18 cellular contexts compared by ENCODE assay signal in genomic region chr16:74973304-74973703, GRCh38. TPM values are rescaled to one million over a fixed set of nuclear protein-coding genes. Genes with fewer than 3 reads are reported as not detected.
DNase-seq lines count a peak whose midpoint lies in the region; ATAC-seq and TF ChIP-seq lines count a peak whose summit lies in the region.
"Had no signal": no experiment of that assay in that cellular context is flagged by ENCODE, and none has a peak within 500 bp of the region (broad histone marks: within the 10 kb centered on the region; RNA-seq: fewer than 3 reads in every experiment).

No MANE protein-coding gene starts in this region.

- H3K27ac ChIP-seq in HEK293 (ENCODE audit: extremely low read depth, low read depth, low read length) (no peak overlapping the region), spleen (no peak overlapping the region)

- H3K27me3 Mint-ChIP-seq in WTC11 (ENCODE audit: low read depth) = no peaks in the 10 kb centered on the region
- H3K27me3 Mint-ChIP-seq: CD4-positive, alpha-beta memory T cell had no signal

- POLR2A ChIA-PET in HEK293 (lab: Yijun Ruan, JAX) (no interaction called here), WTC11 (lab: Charles Lee) (no interaction called here), GM10248 (lab: Yijun Ruan, JAX) (no interaction called here)

- no peaks in the 10 kb centered on the region for H3K27me3 ChIP-seq in spleen (replicated peaks in 1 of 7)

- TF ChIP-seq POLR2A in spleen (IDR thresholded peaks at IDR 0.05) = no peak

- no peaks in the 10 kb centered on the region for H3K4me1 ChIP-seq in HEK293 (ENCODE audit: control insufficient read depth, insufficient read depth, low read length)
- no peaks in the 10 kb centered on the region for H3K4me1 ChIP-seq in spleen

- H3K27ac Mint-ChIP-seq in WTC11 = no peak overlapping the region
- H3K27ac Mint-ChIP-seq: CD4-positive, alpha-beta memory T cell; HFFc6 had no signal

- no peak for TF ChIP-seq CTCF in HEK293 (tag by site-specific recombination; IDR thresholded peaks at IDR 0.05)
- no peak for TF ChIP-seq CTCF in WTC11 (IDR thresholded peaks at IDR 0.05)
- peak; percentile 2 for TF ChIP-seq CTCF in choroid plexus epithelial cell (conservative IDR thresholded peaks at IDR 0.05; ENCODE audit: low read depth, low read length)
- no peak for TF ChIP-seq CTCF in spleen (IDR thresholded peaks at IDR 0.05 in 8 of 11, conservative IDR thresholded peaks at IDR 0.05 in 3 of 11)
- TF ChIP-seq CTCF in GM10248 (IDR thresholded peaks at IDR 0.05; ENCODE audit: control extremely low read depth, extremely low read depth, low read depth, missing control alignments) = no peak

- H3K9me3 ChIP-seq in HEK293 (ENCODE audit: control insufficient read depth, insufficient read depth, low read depth, low read length) (no peaks in the 10 kb centered on the region), spleen (no peaks in the 10 kb centered on the region)

- intact Hi-C loops in spleen (cut with DNase I; ENCODE audit: low total_unique reads) = no loop called here

- H3K4me3 ChIP-seq in HEK293 (ENCODE audit: low read depth, low read length) = no peak overlapping the region
- H3K4me3 ChIP-seq in choroid plexus epithelial cell (ENCODE audit: low read depth, low read length) = no peak overlapping the region
- H3K4me3 ChIP-seq in spleen = no peak overlapping the region

- no peak for ATAC-seq in WTC11
- ATAC-seq: HCT116 had no signal

- H3K4me1 Mint-ChIP-seq in WTC11 = no peaks in the 10 kb centered on the region

- peaks cover 4% of the 10 kb centered on the region; the same call in 1 of the 2 replicates for H3K36me3 Mint-ChIP-seq in WTC11

- CTCF ChIA-PET in HEK293 (lab: Yijun Ruan, JAX) (no interaction called here), WTC11 (lab: Charles Lee) (no interaction called here), GM10248 (lab: Yijun Ruan, JAX) (no interaction called here)

- H3K4me3 Mint-ChIP-seq in WTC11 = no peak overlapping the region
- H3K4me3 Mint-ChIP-seq: CD4-positive, alpha-beta memory T cell; HFFc6 had no signal

- H3K9me3 Mint-ChIP-seq in WTC11 = no peaks in the 10 kb centered on the region
- H3K9me3 Mint-ChIP-seq: CD4-positive, alpha-beta memory T cell; HFFc6 had no signal

- DNase-seq in WTC11 (ENCODE audit: low spot score) (no peak), choroid plexus epithelial cell (ENCODE audit: low read depth) (no peak), spleen (peak; percentile 15), islet precursor cell (no peak), GM10248 (ENCODE audit: extremely low spot score) (no peak), activated T-cell treated with anti-CD3 and anti-CD28 coated beads for 4 hours (no peak)
- no peak for DNase-seq in activated CD4-positive, alpha-beta T cell treated with anti-CD3 and anti-CD28 coated beads for 48 hours
- DNase-seq: C1 segment of cervical spinal cord; Calu3; CD4-positive, alpha-beta memory T cell; COR-L47; DMS53; DMS79 treated with DMSO at 0.1 percent for 48 hours; GOT3; H7; HFFc6 had no signal

- H3K36me3 ChIP-seq in HEK293 (ENCODE audit: control insufficient read depth in 2 of 2, insufficient read depth in 1 of 2, low read length in 2 of 2) (peaks cover 11 to 14% of the 10 kb centered on the region in 2 experiments; a peak in 2 of 3 replicates), spleen (peaks cover 0 to 37% (median 8%) of the 10 kb centered on the region in 6 donors)

- 87 to 98% (median 92%) methylated on average over 9 to 10 of the region's 10 CpGs for WGBS in spleen, 5 donors

TF ChIP-seq in HEK293, 187 proteins besides CTCF, POLR2A, EP300 and RAD21:
- TF ChIP-seq ZNF121 (tag by site-specific recombination; IDR thresholded peaks at IDR 0.05) = peak; percentile 70; the same call in 1 of the 2 replicates
- no peak for TF ChIP-seq ZNF530 (tag by site-specific recombination; IDR thresholded peaks at IDR 0.05; ENCODE audit: low read depth)

TF ChIP-seq in WTC11, 78 proteins besides CTCF, POLR2A, EP300 and RAD21:
- TF ChIP-seq, protein P1, sequence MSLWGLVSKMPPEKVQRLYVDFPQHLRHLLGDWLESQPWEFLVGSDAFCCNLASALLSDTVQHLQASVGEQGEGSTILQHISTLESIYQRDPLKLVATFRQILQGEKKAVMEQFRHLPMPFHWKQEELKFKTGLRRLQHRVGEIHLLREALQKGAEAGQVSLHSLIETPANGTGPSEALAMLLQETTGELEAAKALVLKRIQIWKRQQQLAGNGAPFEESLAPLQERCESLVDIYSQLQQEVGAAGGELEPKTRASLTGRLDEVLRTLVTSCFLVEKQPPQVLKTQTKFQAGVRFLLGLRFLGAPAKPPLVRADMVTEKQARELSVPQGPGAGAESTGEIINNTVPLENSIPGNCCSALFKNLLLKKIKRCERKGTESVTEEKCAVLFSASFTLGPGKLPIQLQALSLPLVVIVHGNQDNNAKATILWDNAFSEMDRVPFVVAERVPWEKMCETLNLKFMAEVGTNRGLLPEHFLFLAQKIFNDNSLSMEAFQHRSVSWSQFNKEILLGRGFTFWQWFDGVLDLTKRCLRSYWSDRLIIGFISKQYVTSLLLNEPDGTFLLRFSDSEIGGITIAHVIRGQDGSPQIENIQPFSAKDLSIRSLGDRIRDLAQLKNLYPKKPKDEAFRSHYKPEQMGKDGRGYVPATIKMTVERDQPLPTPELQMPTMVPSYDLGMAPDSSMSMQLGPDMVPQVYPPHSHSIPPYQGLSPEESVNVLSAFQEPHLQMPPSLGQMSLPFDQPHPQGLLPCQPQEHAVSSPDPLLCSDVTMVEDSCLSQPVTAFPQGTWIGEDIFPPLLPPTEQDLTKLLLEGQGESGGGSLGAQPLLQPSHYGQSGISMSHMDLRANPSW (CRISPR knock-in tag; conservative IDR thresholded peaks at IDR 0.05; ENCODE audit: low read depth) = no peak
- TF ChIP-seq ZNF671 (CRISPR knock-in tag; IDR thresholded peaks at IDR 0.05) (no peak), ZNF121 (CRISPR knock-in tag; IDR thresholded peaks at IDR 0.05) (peak; percentile 84)

RNA-seq across cellular contexts. Expression of gene WDR59, which starts 11.6 kb away (rescaled TPM):
- total RNA-seq in WTC11 (2021) (100 to 111 TPM (median 102 TPM) in 3 replicates), spleen (10 to 100 TPM; 26.1 to 76.7 (median 63.1) TPM)
- polyA plus RNA-seq in spleen = 10 to 100 TPM; 18.1 to 32.0 (median 28.0) TPM

RNA-seq across cellular contexts. Expression of gene ZNRF1, which starts 25.5 kb away (rescaled TPM):
- 44.3 to 47.6 TPM (median 46.5 TPM) in 3 replicates for total RNA-seq in WTC11 (2021)
- 10 to 100 TPM in 1 of 7 donors, 1 to 10 TPM in 6; 3.7 to 13.4 (median 8.9) TPM for total RNA-seq in spleen
- polyA plus RNA-seq in spleen = 1 to 10 TPM; 1.4 to 2.4 (median 2.1) TPM

Comparison
In these comparisons a context has a peak if more than half of its experiments do, and no peak if none do; other contexts are left out.
1. Of the 8 proteins assayed by ChIP-seq in both HEK293 and WTC11: peak only in HEK293: none; only in WTC11: none; in both: ZNF121; in neither: 7.